8 cellular contexts compared by ENCODE assay signal in the genomic region with DNA sequence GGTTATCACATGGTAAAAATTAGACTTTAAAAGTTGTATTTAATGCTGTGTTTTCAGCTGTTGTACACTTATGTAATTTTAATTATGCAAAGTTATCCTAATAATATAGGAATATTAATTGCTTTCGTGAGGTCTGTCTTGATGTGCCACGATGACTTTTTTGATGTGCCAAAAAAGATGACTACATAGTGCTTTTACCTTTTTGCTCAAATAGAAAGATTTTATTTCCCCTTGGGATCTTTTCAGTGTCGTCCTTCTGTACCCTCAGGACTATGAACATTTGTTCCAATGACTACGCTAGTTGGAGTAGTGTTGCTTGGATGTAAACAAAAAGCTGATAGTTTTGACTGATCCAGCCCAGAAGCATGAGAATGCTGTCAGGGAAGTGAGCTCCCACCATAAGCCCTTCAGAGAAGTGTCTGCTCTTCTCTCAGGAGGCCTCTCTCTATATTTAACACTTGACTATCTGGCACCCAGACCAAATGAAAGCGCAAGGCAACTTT. TPM values are rescaled to one million over a fixed set of nuclear protein-coding genes. Genes with fewer than 3 reads are reported as not detected.
DNase-seq lines count a peak whose midpoint lies in the region; ATAC-seq and TF ChIP-seq lines count a peak whose summit lies in the region.

No MANE protein-coding gene starts in this region.

- peaks cover 29% of the 10 kb centered on the region for H3K4me1 Mint-ChIP-seq in activated naive CD4-positive, alpha-beta T cell treated with anti-CD3 and anti-CD28 coated beads for 36 hours (ENCODE audit: low read depth)

- H3K36me3 Mint-ChIP-seq in activated naive CD4-positive, alpha-beta T cell treated with anti-CD3 and anti-CD28 coated beads for 36 hours (ENCODE audit: low read depth) = peaks cover 20% of the 10 kb centered on the region

- TF ChIP-seq CTCF in liver (IDR thresholded peaks at IDR 0.05; ENCODE audit: low read depth, low read length, missing input control) = no peak
- peak in 1 of 5 experiments; percentile 8 for TF ChIP-seq CTCF in transverse colon (IDR thresholded peaks at IDR 0.05)

- H3K9ac ChIP-seq in adipocyte (ENCODE audit: low read length) (peak overlapping the region; percentile 98), liver (ENCODE audit: low read depth in 1 of 2, low read length in 2 of 2) (peak overlapping the region; percentile 90 to 94)

- H3K36me3 ChIP-seq in adipocyte (ENCODE audit: control insufficient read depth, insufficient read depth, low read length, severe bottlenecking) = peaks cover 7% of the 10 kb centered on the region
- H3K36me3 ChIP-seq in liver (ENCODE audit: control insufficient read depth in 4 of 4, insufficient read depth in 3 of 4, low read depth in 1 of 4, low read length in 3 of 4) = peaks cover 0 to 2% (median 0%) of the 10 kb centered on the region in 4 donors
- H3K36me3 ChIP-seq in transverse colon = no peaks in the 10 kb centered on the region

- TF ChIP-seq EP300 in transverse colon (IDR thresholded peaks at IDR 0.05; ENCODE audit: low read depth) = no peak

- WGBS in liver = 9% methylated on average over 5 of the region's 5 CpGs
- 6 to 7% methylated on average over 5 of the region's 5 CpGs for WGBS in transverse colon (ENCODE audit: low coverage in 1 of 2), 2 donors

- H3K9me3 ChIP-seq in adipocyte (ENCODE audit: control insufficient read depth, low read length) (no peaks in the 10 kb centered on the region), liver (ENCODE audit: control insufficient read depth in 4 of 4, low read length in 3 of 4) (no peaks in the 10 kb centered on the region), transverse colon (no peaks in the 10 kb centered on the region)

- ATAC-seq in HG02852 (IDR thresholded peaks at IDR 0.05; ENCODE audit: unreplicated experiment) = no peak

- no peak for TF ChIP-seq POLR2A in transverse colon (IDR thresholded peaks at IDR 0.05)

- no peaks in the 10 kb centered on the region for H3K27me3 Mint-ChIP-seq in activated naive CD4-positive, alpha-beta T cell treated with anti-CD3 and anti-CD28 coated beads for 36 hours (ENCODE audit: low read depth)

- H3K4me3 Mint-ChIP-seq in activated naive CD4-positive, alpha-beta T cell treated with anti-CD3 and anti-CD28 coated beads for 36 hours = peak overlapping the region; percentile 96

- H3K27ac ChIP-seq in liver (ENCODE audit: low read depth in 1 of 2, low read length in 2 of 2) (peak overlapping the region; percentile 98 to 100), transverse colon (peak overlapping the region; percentile 97 to 100 (median 99))

- DNase-seq in activated naive CD4-positive, alpha-beta T cell treated with anti-CD3 and anti-CD28 coated beads for 36 hours = no peak
- no peak for DNase-seq in activated naive CD4-positive, alpha-beta T cell treated with anti-CD3 and anti-CD28 coated beads, Interleukin-2, amount 50 U/mL, for 16 hours
- no peak for DNase-seq in adipocyte (ENCODE audit: low read depth)
- DNase-seq in transverse colon = no peak
- no peak for DNase-seq in COLO668 (lab: John Stamatoyannopoulos, UW; ENCODE audit: unreplicated experiment)
- DNase-seq in stimulated activated CD4-positive, alpha-beta T cell treated with anti-CD3 and anti-CD28 coated beads, Interleukin-2, amount 100 ng/mL, for 24 hours = no peak

- H3K27ac Mint-ChIP-seq in activated naive CD4-positive, alpha-beta T cell treated with anti-CD3 and anti-CD28 coated beads for 36 hours = peak overlapping the region; percentile 100

- CTCF ChIA-PET in activated naive CD4-positive, alpha-beta T cell treated with anti-CD3 and anti-CD28 coated beads for 36 hours (lab: Charles Lee) = interaction anchor here (0.6 to 4.9 kb wide), 28 partner anchors 10 to 1151 kb away, joined by 3 to 86 read pairs (median 4); a partner anchor contains a TSS

- peaks cover 37% of the 10 kb centered on the region for H3K4me1 ChIP-seq in adipocyte (ENCODE audit: control insufficient read depth, insufficient read depth, low read length)
- peaks cover 0 to 26% (median 20%) of the 10 kb centered on the region in 4 donors for H3K4me1 ChIP-seq in liver (ENCODE audit: control insufficient read depth in 4 of 4, insufficient read depth in 4 of 4, low read length in 3 of 4)
- H3K4me1 ChIP-seq in transverse colon = peaks cover 6 to 40% (median 30%) of the 10 kb centered on the region in 4 donors

- in situ Hi-C loops in transverse colon (cut with MboI; ENCODE audit: low pct_ligation_motif_present in 1 of 4, low pct_unique_long_range_greater_than_20kb in 1 of 4, low sequenced_read_pairs in 3 of 4) = loop anchor here (5.0 to 25.0 kb wide), 7 partner anchors 71 to 846 kb away; a partner anchor contains a TSS

- intact Hi-C loops in activated naive CD4-positive, alpha-beta T cell treated with anti-CD3 and anti-CD28 coated beads for 36 hours (cut with micrococcal nuclease) = loop anchor here (1.0 to 10.0 kb wide), 21 partner anchors 75 to 1671 kb away; a partner anchor contains a TSS
- intact Hi-C loops in transverse colon (cut with DNase I; ENCODE audit: low total_unique reads) = loop anchor here (5.0 kb wide), 1 partner anchor 196 kb away; no protein-coding TSS in a partner anchor

- H3K4me3 ChIP-seq in adipocyte (ENCODE audit: low read length) (peak overlapping the region; percentile 100), liver (ENCODE audit: low read depth in 1 of 3, low read length in 3 of 3) (peak overlapping the region; percentile 97 to 99 (median 99)), transverse colon (peak overlapping the region in 3 of 4 donors; percentile 59 to 99 (median 70))

- no peaks in the 10 kb centered on the region for H3K9me3 Mint-ChIP-seq in activated naive CD4-positive, alpha-beta T cell treated with anti-CD3 and anti-CD28 coated beads for 36 hours

- TF ChIP-seq RAD21 in liver (IDR thresholded peaks at IDR 0.05) = no peak

- H3K27me3 ChIP-seq in adipocyte (replicated peaks; ENCODE audit: control insufficient read depth, insufficient read depth, low read length) (no peaks in the 10 kb centered on the region), liver (ENCODE audit: control insufficient read depth in 4 of 4, insufficient read depth in 4 of 4, low read length in 3 of 4) (no peaks in the 10 kb centered on the region), transverse colon (no peaks in the 10 kb centered on the region)

TF ChIP-seq in liver, 16 proteins besides CTCF, POLR2A, EP300 and RAD21 (continues in another document):
- TF ChIP-seq, protein P1, sequence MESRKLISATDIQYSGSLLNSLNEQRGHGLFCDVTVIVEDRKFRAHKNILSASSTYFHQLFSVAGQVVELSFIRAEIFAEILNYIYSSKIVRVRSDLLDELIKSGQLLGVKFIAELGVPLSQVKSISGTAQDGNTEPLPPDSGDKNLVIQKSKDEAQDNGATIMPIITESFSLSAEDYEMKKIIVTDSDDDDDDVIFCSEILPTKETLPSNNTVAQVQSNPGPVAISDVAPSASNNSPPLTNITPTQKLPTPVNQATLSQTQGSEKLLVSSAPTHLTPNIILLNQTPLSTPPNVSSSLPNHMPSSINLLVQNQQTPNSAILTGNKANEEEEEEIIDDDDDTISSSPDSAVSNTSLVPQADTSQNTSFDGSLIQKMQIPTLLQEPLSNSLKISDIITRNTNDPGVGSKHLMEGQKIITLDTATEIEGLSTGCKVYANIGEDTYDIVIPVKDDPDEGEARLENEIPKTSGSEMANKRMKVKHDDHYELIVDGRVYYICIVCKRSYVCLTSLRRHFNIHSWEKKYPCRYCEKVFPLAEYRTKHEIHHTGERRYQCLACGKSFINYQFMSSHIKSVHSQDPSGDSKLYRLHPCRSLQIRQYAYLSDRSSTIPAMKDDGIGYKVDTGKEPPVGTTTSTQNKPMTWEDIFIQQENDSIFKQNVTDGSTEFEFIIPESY (IDR thresholded peaks at IDR 0.05) = no peak
- TF ChIP-seq EGR1 (IDR thresholded peaks at IDR 0.05; ENCODE audit: low read depth in 2 of 2) (no peak), FOXA1 (IDR thresholded peaks at IDR 0.05) (no peak), HNF4A (conservative IDR thresholded peaks at IDR 0.05) (no peak), TAF1 (conservative IDR thresholded peaks at IDR 0.05) (no peak), HNF4G (IDR thresholded peaks at IDR 0.05) (no peak), NR2F2 (IDR thresholded peaks at IDR 0.05) (no peak), SP1 (IDR thresholded peaks at IDR 0.05) (no peak), YY1 (IDR thresholded peaks at IDR 0.05) (no peak), GABPA (IDR thresholded peaks at IDR 0.05 in 1 of 2, conservative IDR thresholded peaks at IDR 0.05 in 1 of 2) (no peak)
- TF ChIP-seq, protein P2, sequence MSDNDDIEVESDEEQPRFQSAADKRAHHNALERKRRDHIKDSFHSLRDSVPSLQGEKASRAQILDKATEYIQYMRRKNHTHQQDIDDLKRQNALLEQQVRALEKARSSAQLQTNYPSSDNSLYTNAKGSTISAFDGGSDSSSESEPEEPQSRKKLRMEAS (IDR thresholded peaks at IDR 0.05) = no peak
- TF ChIP-seq, protein P3, sequence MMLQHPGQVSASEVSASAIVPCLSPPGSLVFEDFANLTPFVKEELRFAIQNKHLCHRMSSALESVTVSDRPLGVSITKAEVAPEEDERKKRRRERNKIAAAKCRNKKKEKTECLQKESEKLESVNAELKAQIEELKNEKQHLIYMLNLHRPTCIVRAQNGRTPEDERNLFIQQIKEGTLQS (IDR thresholded peaks at IDR 0.05) = no peak

RNA-seq across cellular contexts. Expression of a gene that starts 1.2 kb away (rescaled TPM):
- 100 to 1,000 TPM; 177 to 180 TPM for total RNA-seq in activated naive CD4-positive, alpha-beta T cell treated with anti-CD3 and anti-CD28 coated beads for 36 hours
- total RNA-seq in liver (100 to 1,000 TPM in 1 of 2 donors, 10 to 100 TPM in 1; 84.5 to 218 TPM), transverse colon (100 to 1,000 TPM; 109 to 448 (median 313) TPM)
- 100 to 1,000 TPM; 120 to 144 TPM for polyA plus RNA-seq in liver

RNA-seq across cellular contexts. Expression of a gene that starts 56.9 kb away (rescaled TPM):
- total RNA-seq in activated naive CD4-positive, alpha-beta T cell treated with anti-CD3 and anti-CD28 coated beads for 36 hours = under 1 TPM in 1 of 2 experiments, not detected in 1; 0.19 TPM
- total RNA-seq in liver = under 1 TPM; 0.17 to 0.51 TPM
- under 1 TPM; 0.27 to 0.33 TPM for polyA plus RNA-seq in liver
- 1 to 10 TPM in 2 of 4 donors, under 1 TPM in 1, not detected in 1; 0.64 to 4.0 (median 1.9) TPM for total RNA-seq in transverse colon

RNA-seq across cellular contexts. Expression of a gene that starts 57.0 kb away (rescaled TPM):
- 1 to 10 TPM; 9.4 to 9.7 TPM for total RNA-seq in activated naive CD4-positive, alpha-beta T cell treated with anti-CD3 and anti-CD28 coated beads for 36 hours
- total RNA-seq in liver = 1 to 10 TPM; 4.8 to 5.1 TPM
- 1 to 10 TPM; 3.3 to 3.6 TPM for polyA plus RNA-seq in liver
- total RNA-seq in transverse colon = 10 to 100 TPM in 3 of 4 donors, 1 to 10 TPM in 1; 9.4 to 34.5 (median 30.3) TPM
